Comparison of ENCODE assay signal across 8 cellular contexts in genomic region chr5:54249210-54250028, GRCh38.
DNase-seq lines count a peak whose midpoint lies in the region; ATAC-seq, FAIRE-seq and TF ChIP-seq lines count a peak whose summit lies in the region.

No MANE protein-coding gene starts in this region.

- H3K27ac ChIP-seq in CD4-positive, alpha-beta T cell (ENCODE audit: low read depth, low read length), result no peak overlapping the region

- H3K36me3 Mint-ChIP-seq in CD4-positive, alpha-beta T cell (ENCODE audit: low read depth), result no peaks in the 10 kb centered on the region

- POLR2A ChIA-PET in CD4-positive, alpha-beta T cell (lab: Charles Lee), result no interaction called here

- no peaks in the 10 kb centered on the region for H3K9me3 Mint-ChIP-seq in CD4-positive, alpha-beta T cell

- DNase-seq in CD4-positive, alpha-beta T cell, result peak in 9 of 10 experiments; percentile 5 to 30 (median 10)
- DNase-seq in OCI-M1 (lab: John Stamatoyannopoulos, UW), result peak; percentile 91
- DNase-seq in glomerular visceral epithelial cell (ENCODE audit: extremely low spot score), result peak; percentile 71
- no peak for DNase-seq in frontal cortex (ENCODE audit: low spot score in 2 of 2)
- no peak for DNase-seq in DMS153 treated with DMSO at 0.1 percent for 48 hours (lab: John Stamatoyannopoulos, UW; ENCODE audit: unreplicated experiment)
- no peak for DNase-seq in NK-92 (lab: John Stamatoyannopoulos, UW; ENCODE audit: unreplicated experiment)

- CTCF ChIA-PET in CD4-positive, alpha-beta T cell (lab: Charles Lee), result no interaction called here

- no peak overlapping the region for H3K4me3 Mint-ChIP-seq in CD4-positive, alpha-beta T cell

- peaks cover 30% of the 10 kb centered on the region for H3K4me1 Mint-ChIP-seq in CD4-positive, alpha-beta T cell (ENCODE audit: low read depth)

- no peak for FAIRE-seq in frontal cortex (lab: Jason Lieb, UNC)

- no peaks in the 10 kb centered on the region for H3K27me3 ChIP-seq in CD4-positive, alpha-beta T cell (ENCODE audit: control insufficient read depth, insufficient read depth, low read length)

- no peak for ATAC-seq in CD4-positive, alpha-beta T cell (ENCODE audit: poor library complexity)
- peak; percentile 61 for ATAC-seq in GM21717 (IDR thresholded peaks at IDR 0.05; ENCODE audit: unreplicated experiment)
- ATAC-seq in HG02763 (IDR thresholded peaks at IDR 0.05; ENCODE audit: unreplicated experiment), result no peak

- intact Hi-C loops in CD4-positive, alpha-beta T cell (cut with DNase I, micrococcal nuclease), result loop anchor here in 1 of 2 experiments (5.0 kb wide), 1 partner anchor 63 kb away; the partner anchor contains the start of gene ARL15

- TF ChIP-seq CTCF in CD4-positive, alpha-beta T cell (IDR thresholded peaks at IDR 0.05), result no peak

- H3K27me3 Mint-ChIP-seq in CD4-positive, alpha-beta T cell, result no peaks in the 10 kb centered on the region

- no peaks in the 10 kb centered on the region for H3K9me3 ChIP-seq in CD4-positive, alpha-beta T cell (ENCODE audit: control insufficient read depth, low read length)

- no peak overlapping the region for H3K27ac Mint-ChIP-seq in CD4-positive, alpha-beta T cell

Comparison
In these comparisons a context has a peak if more than half of its experiments do, and no peak if none do; other contexts are left out.
1. DNase-seq: peak in CD4-positive, alpha-beta T cell (9 of 10), OCI-M1 (single experiment) and glomerular visceral epithelial cell (single experiment); none in frontal cortex (0 of 2), DMS153 treated with DMSO at 0.1 percent for 48 hours (single experiment) and NK-92 (single experiment).